Comparison of ENCODE assay signal across 8 cellular contexts in the genomic region with DNA sequence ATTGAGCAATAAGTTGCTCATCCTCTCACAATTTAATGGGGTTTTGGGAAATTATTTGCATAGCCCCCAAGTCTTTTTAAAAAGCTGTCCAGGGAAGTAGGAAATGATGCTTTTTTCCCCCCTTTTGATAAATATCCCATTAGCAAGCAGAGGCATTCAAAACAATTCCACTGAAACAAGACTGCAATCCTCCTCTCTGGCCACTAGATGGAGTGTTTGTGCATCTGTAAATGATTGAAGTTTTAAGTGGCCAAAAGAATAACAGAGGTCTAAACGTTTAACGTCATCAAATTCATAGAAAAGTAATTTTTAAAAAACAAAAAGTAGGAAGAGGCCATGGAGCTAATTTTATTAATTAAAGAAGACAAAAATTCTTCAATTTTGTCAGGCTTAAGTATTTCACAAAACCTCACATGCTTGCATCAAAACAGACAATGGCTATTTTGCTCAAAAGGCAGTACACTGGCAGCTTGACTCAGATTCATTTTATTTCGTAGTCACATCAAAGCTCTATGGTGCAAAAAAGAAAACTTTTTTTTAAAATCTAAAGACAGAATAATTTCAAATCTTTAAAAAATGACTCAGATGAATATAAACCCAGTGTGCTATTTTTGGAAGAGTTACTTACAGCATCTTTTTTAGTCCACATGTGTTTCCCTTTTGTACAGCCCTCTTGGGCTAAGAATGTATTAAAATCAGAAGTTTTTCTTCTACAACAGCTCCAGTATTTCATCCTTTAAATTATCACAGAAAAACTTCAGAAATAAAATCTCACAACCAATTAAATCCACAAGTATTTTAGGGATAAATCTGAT. TPM values are rescaled to one million over a fixed set of nuclear protein-coding genes. Genes with fewer than 3 reads are reported as not detected.
DNase-seq lines count a peak whose midpoint lies in the region; ATAC-seq, FAIRE-seq and TF ChIP-seq lines count a peak whose summit lies in the region.

No MANE protein-coding gene starts in this region.

- no peaks in the 10 kb centered on the region for H3K27me3 Mint-ChIP-seq in natural killer cell (ENCODE audit: low read depth in 2 of 2)

- intact Hi-C loops in left cardiac atrium (cut with DNase I) = no loop called here
- intact Hi-C loops in dorsolateral prefrontal cortex (cut with DNase I) = no loop called here
- intact Hi-C loops in natural killer cell (cut with micrococcal nuclease) = loop anchor here (5.0 kb wide), 1 partner anchor 252 kb away; no protein-coding TSS in a partner anchor

- H3K4me3 Mint-ChIP-seq in natural killer cell = no peak overlapping the region

- peak; percentile 52 to 76 for DNase-seq in cardiac muscle cell (ENCODE audit: low read depth in 1 of 2, low spot score in 1 of 2)
- no peak for DNase-seq in left cardiac atrium
- DNase-seq in Jurkat, Clone E6-1 (ENCODE audit: low read depth, low spot score) = peak; percentile 53
- DNase-seq in RCC 7860 (ENCODE audit: low spot score) = peak; percentile 48
- peak in 1 of 10 donors; percentile 4 for DNase-seq in dorsolateral prefrontal cortex
- DNase-seq in natural killer cell = no peak
- DNase-seq in GOT3 (lab: John Stamatoyannopoulos, UW) = no peak

- H3K4me1 ChIP-seq in cardiac muscle cell (ENCODE audit: low read depth) = peaks cover 5% of the 10 kb centered on the region

- peaks cover 45% of the 10 kb centered on the region for H3K36me3 ChIP-seq in cardiac muscle cell

- H3K4me1 Mint-ChIP-seq in natural killer cell = peaks cover 9 to 14% of the 10 kb centered on the region in 2 donors

- no peak for ATAC-seq in left cardiac atrium
- ATAC-seq in GM21529 (IDR thresholded peaks at IDR 0.05; ENCODE audit: unreplicated experiment) = peak; percentile 89
- ATAC-seq in natural killer cell = peak; percentile 67 to 80 (median 77)

- H3K4me3 ChIP-seq in cardiac muscle cell (no peak overlapping the region), dorsolateral prefrontal cortex (no peak overlapping the region)
- no peak overlapping the region for H3K4me3 ChIP-seq in Jurkat, Clone E6-1 (ENCODE audit: low read length)

- H3K27ac Mint-ChIP-seq in natural killer cell = peak overlapping the region in 1 of 2 donors; percentile 25

- TF ChIP-seq CTCF in cardiac muscle cell (IDR thresholded peaks at IDR 0.05; ENCODE audit: low read depth, low read length) (peak; percentile 88), dorsolateral prefrontal cortex (IDR thresholded peaks at IDR 0.05 in 54 of 56, conservative IDR thresholded peaks at IDR 0.05 in 2 of 56; ENCODE audit: low read depth in 1 of 56, partially characterized antibody in 56 of 56) (peak; percentile 69 to 98 (median 87)), natural killer cell (IDR thresholded peaks at IDR 0.05) (peak; percentile 97)

- H3K9me3 ChIP-seq in cardiac muscle cell (ENCODE audit: low read depth) = no peaks in the 10 kb centered on the region

- H3K27me3 ChIP-seq in cardiac muscle cell (no peaks in the 10 kb centered on the region), dorsolateral prefrontal cortex (no peaks in the 10 kb centered on the region)

- H3K36me3 Mint-ChIP-seq in natural killer cell = peaks cover 15% of the 10 kb centered on the region

- FAIRE-seq in RCC 7860 (lab: Jason Lieb, UNC) = peak; percentile 68

- H3K27ac ChIP-seq in cardiac muscle cell (peak overlapping the region; percentile 66), dorsolateral prefrontal cortex (peak overlapping the region in 15 of 59 donors; percentile 3 to 52 (median 21))

- H3K9me3 Mint-ChIP-seq in natural killer cell = no peaks in the 10 kb centered on the region

RNA-seq across cellular contexts. Expression of gene CHORDC1, which starts 17.8 kb away (rescaled TPM):
- total RNA-seq in cardiac muscle cell (31.8 and 51.2 TPM in 2 replicates), left cardiac atrium (10 to 100 TPM; 31.1 to 37.6 TPM), dorsolateral prefrontal cortex (100 to 1,000 TPM in 41 of 120 experiments, 10 to 100 TPM in 79; 42.4 to 320 (median 86.6) TPM), natural killer cell (100 to 1,000 TPM in 1 of 3 donors, 10 to 100 TPM in 2; 77.2 to 105 (median 82.5) TPM)
- 36.0 and 40.0 TPM in 2 replicates for polyA plus RNA-seq in cardiac muscle cell
- polyA plus RNA-seq in Jurkat, Clone E6-1 (2012; ENCODE audit: insufficient read depth, insufficient read length) = 70.5 TPM

Comparison
In these comparisons a context has a peak if more than half of its experiments do, and no peak if none do; other contexts are left out.
1. DNase-seq: peak in cardiac muscle cell (2 of 2), Jurkat, Clone E6-1 (single experiment) and RCC 7860 (single experiment); none in left cardiac atrium (single experiment), natural killer cell (single experiment) and GOT3 (single experiment).
2. ATAC-seq: peak in GM21529 (single experiment) and natural killer cell (3 of 3); none in left cardiac atrium (0 of 2).
3. Peak in every context shown above with its lines, with median percentiles within 50 percentile points of each other: CTCF ChIP-seq.